ENCODE assay signal across 10 cellular contexts in genomic region chr17:78409191-78409621, GRCh38. TPM values are rescaled to one million over a fixed set of nuclear protein-coding genes. Genes with fewer than 3 reads are reported as not detected.
DNase-seq lines count a peak whose midpoint lies in the region; TF ChIP-seq lines count a peak whose summit lies in the region.
"Had no signal": no experiment of that assay in that cellular context is flagged by ENCODE, and none has a peak within 500 bp of the region (broad histone marks: within the 10 kb centered on the region; RNA-seq: fewer than 3 reads in every experiment).

No MANE protein-coding gene starts in this region.

- H3K27ac Mint-ChIP-seq in MCF 10A (ENCODE audit: low read depth, unreplicated experiment): no peak overlapping the region

- no peak overlapping the region for H3K4me3 Mint-ChIP-seq in MCF 10A (ENCODE audit: unreplicated experiment)

- peaks cover 3% of the 10 kb centered on the region for H3K36me3 ChIP-seq in mammary epithelial cell (ENCODE audit: insufficient read depth, low read length)
- H3K36me3 ChIP-seq in esophagus (ENCODE audit: control insufficient read depth in 2 of 2, insufficient read depth in 2 of 2, low read length in 1 of 2): peaks cover 0 to 11% of the 10 kb centered on the region in 2 donors
- H3K36me3 ChIP-seq in transverse colon: peaks cover 0 to 6% (median under 1%) of the 10 kb centered on the region in 4 donors
- H3K36me3 ChIP-seq in testis (ENCODE audit: low read depth, missing control alignments): no peaks in the 10 kb centered on the region

- intact Hi-C loops in MCF 10A (cut with micrococcal nuclease) (no loop called here), mammary epithelial cell (cut with micrococcal nuclease) (no loop called here), transverse colon (cut with DNase I; ENCODE audit: low total_unique reads) (no loop called here), testis (cut with DNase I; ENCODE audit: low total_unique reads) (no loop called here)

- CTCF ChIA-PET in MCF 10A (lab: Yijun Ruan, JAX) (interaction anchor here (0.6 to 2.8 kb wide), 2 partner anchors 13 to 172 kb away, joined by 4 to 16 read pairs; no protein-coding TSS in a partner anchor), mammary epithelial cell (lab: Charles Lee; ENCODE audit: low non-redundant PET) (no interaction called here)

- BruUV-seq in MCF 10A (replicated peaks; lab: Mats Ljungman, UMichigan) (no TSS peak), mammary epithelial cell (replicated peaks; lab: Mats Ljungman, UMichigan) (no TSS peak)

- H3K4me3 ChIP-seq in mammary epithelial cell (replicated peaks in 1 of 3; ENCODE audit: insufficient read depth in 1 of 3, low read depth in 2 of 3, low read length in 3 of 3) (no peak overlapping the region), esophagus (ENCODE audit: low read depth in 1 of 2, low read length in 2 of 2) (no peak overlapping the region), transverse colon (no peak overlapping the region), testis (no peak overlapping the region)

- H3K9me3 Mint-ChIP-seq in MCF 10A (ENCODE audit: unreplicated experiment): no peaks in the 10 kb centered on the region

- H3K27me3 Mint-ChIP-seq in MCF 10A (ENCODE audit: insufficient read depth, unreplicated experiment): no peaks in the 10 kb centered on the region

- no peaks in the 10 kb centered on the region for H3K27me3 ChIP-seq in mammary epithelial cell (ENCODE audit: insufficient read depth, low read length)
- no peaks in the 10 kb centered on the region for H3K27me3 ChIP-seq in esophagus (ENCODE audit: control insufficient read depth in 1 of 2, insufficient read depth in 2 of 2, low read length in 2 of 2)
- no peaks in the 10 kb centered on the region for H3K27me3 ChIP-seq in transverse colon
- no peaks in the 10 kb centered on the region for H3K27me3 ChIP-seq in testis

- POLR2A ChIA-PET in MCF 10A (lab: Yijun Ruan, JAX): no interaction called here

- peaks cover 18% of the 10 kb centered on the region for H3K36me3 Mint-ChIP-seq in MCF 10A (ENCODE audit: insufficient read depth, unreplicated experiment)

- TF ChIP-seq POLR2A in transverse colon (IDR thresholded peaks at IDR 0.05) (no peak), testis (IDR thresholded peaks at IDR 0.05) (no peak)

- in situ Hi-C loops in mammary epithelial cell (cut with MboI; ENCODE audit: low sequenced_read_pairs in 2 of 2): no loop called here
- in situ Hi-C loops in transverse colon (cut with MboI; ENCODE audit: low pct_ligation_motif_present in 1 of 4, low pct_unique_long_range_greater_than_20kb in 1 of 4, low sequenced_read_pairs in 3 of 4): no loop called here

- H3K9ac ChIP-seq in mammary epithelial cell (ENCODE audit: insufficient read depth, low read length): no peak overlapping the region

- H4K20me1 ChIP-seq in mammary epithelial cell (ENCODE audit: insufficient read depth, low read length): no peaks in the 10 kb centered on the region

- H3K27ac ChIP-seq in mammary epithelial cell (ENCODE audit: insufficient read depth, low read depth, low read length) (no peak overlapping the region), esophagus (ENCODE audit: low read depth in 2 of 2, low read length in 1 of 2) (peak overlapping the region; percentile 14 to 72), transverse colon (peak overlapping the region; percentile 72 to 86 (median 82)), testis (no peak overlapping the region)
- H3K27ac ChIP-seq: C4-2B had no signal

- DNase-seq in MCF 10A (ENCODE audit: unreplicated experiment) (peak; percentile 54), mammary epithelial cell (no peak), NCI-H510A (lab: John Stamatoyannopoulos, UW) (peak; percentile 60), transverse colon (peak; percentile 91), testis (no peak), activated gamma-delta T cell (lab: John Stamatoyannopoulos, UW) (no peak), NAMALWA (ENCODE audit: low spot score) (no peak)
- DNase-seq: NCI-H2227 treated with DMSO at 0.1 percent for 48 hours had no signal

- WGBS in mammary epithelial cell (ENCODE audit: low coverage, missing lambda C conversion rate): 75% methylated on average over 9 of the region's 9 CpGs
- WGBS in esophagus, 2 donors: 36 to 43% methylated on average over 9 of the region's 9 CpGs
- WGBS in transverse colon (ENCODE audit: low coverage in 1 of 2), 2 donors: 53 to 60% methylated on average over 1 to 9 of the region's 9 CpGs
- 84 to 93% methylated on average over 9 of the region's 9 CpGs for WGBS in testis, 2 donors

- no peak overlapping the region for H3K4me2 ChIP-seq in mammary epithelial cell (ENCODE audit: insufficient read depth, low read depth, low read length)

- peaks cover 34% of the 10 kb centered on the region for H3K4me1 ChIP-seq in mammary epithelial cell (ENCODE audit: insufficient read depth, low read length)
- H3K4me1 ChIP-seq in esophagus (ENCODE audit: control insufficient read depth in 2 of 2, insufficient read depth in 2 of 2, low read length in 1 of 2): peaks cover 4 to 21% of the 10 kb centered on the region in 2 donors
- peaks cover 30 to 66% (median 63%) of the 10 kb centered on the region in 4 donors for H3K4me1 ChIP-seq in transverse colon
- H3K4me1 ChIP-seq in testis: no peaks in the 10 kb centered on the region

- H3K9me3 ChIP-seq in mammary epithelial cell (replicated peaks; ENCODE audit: insufficient read depth, low read length) (no peaks in the 10 kb centered on the region), esophagus (ENCODE audit: control insufficient read depth in 2 of 2, insufficient read depth in 1 of 2, low read depth in 1 of 2, low read length in 1 of 2) (no peaks in the 10 kb centered on the region), transverse colon (no peaks in the 10 kb centered on the region), testis (no peaks in the 10 kb centered on the region)

- dilution Hi-C loops in mammary epithelial cell (cut with HindIII; ENCODE audit: low sequenced_read_pairs): no loop called here

- TF ChIP-seq CTCF in MCF 10A (IDR thresholded peaks at IDR 0.05; ENCODE audit: unreplicated experiment): no peak
- TF ChIP-seq CTCF in mammary epithelial cell (conservative IDR thresholded peaks at IDR 0.05 in 1 of 2, IDR thresholded peaks at IDR 0.05 in 1 of 2; ENCODE audit: extremely low read depth in 1 of 2, insufficient read depth in 1 of 2, low read depth in 1 of 2, low read length in 2 of 2): no peak
- no peak for TF ChIP-seq CTCF in transverse colon (IDR thresholded peaks at IDR 0.05)
- no peak for TF ChIP-seq CTCF in testis (IDR thresholded peaks at IDR 0.05)

- peak; percentile 82 for TF ChIP-seq EP300 in transverse colon (IDR thresholded peaks at IDR 0.05; ENCODE audit: low read depth)

- H3K79me2 ChIP-seq in mammary epithelial cell (ENCODE audit: insufficient read depth, low read length): peaks cover 82% of the 10 kb centered on the region

- peaks cover 10% of the 10 kb centered on the region for H3K4me1 Mint-ChIP-seq in MCF 10A (ENCODE audit: insufficient read depth, unreplicated experiment)

- no peak overlapping the region for H2AFZ ChIP-seq in mammary epithelial cell (ENCODE audit: low read depth, low read length)

RNA-seq across cellular contexts. Expression of gene PGS1, which starts 30.8 kb away (rescaled TPM):
- total RNA-seq in MCF 10A (2022) (25.7 and 31.8 TPM in 2 replicates), mammary epithelial cell (10 to 100 TPM; 29.1 to 31.5 TPM), transverse colon (10 to 100 TPM; 32.1 to 77.6 (median 60.1) TPM), testis (10 to 100 TPM; 50.4 to 58.4 TPM)
- polyA plus RNA-seq in mammary epithelial cell (19.8 TPM), esophagus (10 to 100 TPM; 13.9 to 14.2 TPM), testis (ENCODE audit: insufficient read depth, low read depth, low replicate concordance) (34.9 TPM)
- polyA minus RNA-seq in mammary epithelial cell: 29.9 TPM

RNA-seq across cellular contexts. Expression of gene SOCS3, which starts 49.3 kb away (rescaled TPM):
- total RNA-seq in MCF 10A (2022): 2.5 and 4.8 TPM in 2 replicates
- 10 to 100 TPM in 1 of 2 donors, 1 to 10 TPM in 1; 4.3 to 24.7 TPM for total RNA-seq in mammary epithelial cell
- polyA plus RNA-seq in mammary epithelial cell: 3.5 TPM
- polyA minus RNA-seq in mammary epithelial cell: 1.8 TPM
- polyA plus RNA-seq in esophagus: 10 to 100 TPM in 1 of 2 donors, 1 to 10 TPM in 1; 6.6 to 20.1 TPM
- total RNA-seq in transverse colon: 100 to 1,000 TPM in 1 of 4 donors, 10 to 100 TPM in 3; 22.3 to 230 (median 37.6) TPM
- total RNA-seq in testis: 10 to 100 TPM in 1 of 2 donors, 1 to 10 TPM in 1; 2.2 to 17.8 TPM
- polyA plus RNA-seq in testis (ENCODE audit: insufficient read depth, low read depth, low replicate concordance): 9.6 TPM

Comparison
In these comparisons a context has a peak if more than half of its experiments do, and no peak if none do; other contexts are left out.
1. DNase-seq: peak in MCF 10A (single experiment), NCI-H510A (single experiment) and transverse colon (single experiment); none in mammary epithelial cell (single experiment), testis (single experiment), activated gamma-delta T cell (single experiment) and NAMALWA (single experiment).
2. H3K27ac ChIP-seq: peak in esophagus (2 of 2) and transverse colon (4 of 4); none in mammary epithelial cell (single experiment) and testis (0 of 2).